In the genomic region with DNA sequence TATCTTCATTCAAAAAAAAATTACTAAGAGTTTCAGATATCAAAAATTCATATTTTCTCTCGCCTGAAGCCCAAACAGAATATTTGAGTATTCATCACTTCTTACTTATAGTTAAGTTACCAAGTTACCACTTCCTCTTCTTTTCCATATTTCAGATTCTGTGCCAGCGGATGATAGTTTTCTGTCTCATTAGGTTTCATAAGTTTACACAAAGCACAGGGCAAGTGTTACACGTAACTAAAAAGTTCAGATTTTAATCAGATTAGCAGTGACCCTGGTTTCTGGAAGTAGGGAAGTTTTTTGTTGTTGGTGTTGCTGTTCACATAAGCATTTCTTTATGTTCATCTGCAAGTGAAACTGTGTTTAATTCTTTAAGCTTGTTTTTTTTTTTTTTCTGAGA, we compare ENCODE assay signal across 14 cellular contexts. TPM values are rescaled to one million over a fixed set of nuclear protein-coding genes. Genes with fewer than 3 reads are reported as not detected.
DNase-seq lines count a peak whose midpoint lies in the region; ATAC-seq, FAIRE-seq and TF ChIP-seq lines count a peak whose summit lies in the region.
"Had no signal": no experiment of that assay in that cellular context is flagged by ENCODE, and none has a peak within 500 bp of the region (broad histone marks: within the 10 kb centered on the region; RNA-seq: fewer than 3 reads in every experiment).

No MANE protein-coding gene starts in this region.

- H3K9me3 ChIP-seq in OCI-LY3 (ENCODE audit: insufficient read depth, low read length), result no peaks in the 10 kb centered on the region
- H3K9me3 ChIP-seq: mucosa of descending colon, SK-N-SH, upper lobe of left lung had no signal

- H3K4me1 ChIP-seq in OCI-LY3 (ENCODE audit: low read length), result peaks cover 62% of the 10 kb centered on the region

- no peak overlapping the region for H2AFZ ChIP-seq in OCI-LY3 (ENCODE audit: low read depth, low read length)
- H2AFZ ChIP-seq: GM23248 had no signal

- DNase-seq in head of caudate nucleus (no peak), Right ventricle myocardium superior (no peak)
- DNase-seq: GM23248, mucosa of descending colon, right cardiac atrium, SK-N-SH, upper lobe of left lung had no signal

- no peaks in the 10 kb centered on the region for H3K27me3 ChIP-seq in OCI-LY3 (ENCODE audit: low read depth, low read length)
- H3K27me3 ChIP-seq: upper lobe of left lung had no signal

- H3K27ac ChIP-seq in OCI-LY3 (ENCODE audit: low read length), result no peak overlapping the region
- H3K27ac ChIP-seq: GM23248, upper lobe of left lung had no signal

- FAIRE-seq in G401.6 (lab: Jason Lieb, UNC) (peak; percentile 3), islet of Langerhans (lab: Jason Lieb, UNC) (peak; percentile 9)
- FAIRE-seq: K562 had no signal

- H3K9ac ChIP-seq in OCI-LY3 (ENCODE audit: low read length), result no peak overlapping the region; the same call in 1 of the 2 replicates
- H3K9ac ChIP-seq: GM23248, SK-N-SH had no signal

- H4K20me1 ChIP-seq in OCI-LY3 (ENCODE audit: insufficient read depth, low read length), result peaks cover 91% of the 10 kb centered on the region

- intact Hi-C loops in head of caudate nucleus (cut with DNase I) (no loop called here), Right ventricle myocardium superior (cut with DNase I) (no loop called here)

- no peak for TF ChIP-seq CTCF in OCI-LY3 (IDR thresholded peaks at IDR 0.05; ENCODE audit: low read depth, low read length)

- peaks cover 100% of the 10 kb centered on the region for H3K79me2 ChIP-seq in OCI-LY3 (ENCODE audit: low read length)

- peaks cover 7% of the 10 kb centered on the region for H3K36me3 ChIP-seq in OCI-LY3 (replicated peaks; ENCODE audit: low read depth, low read length)
- H3K36me3 ChIP-seq: upper lobe of left lung had no signal

- H3K4me2 ChIP-seq in OCI-LY3 (ENCODE audit: low read length), result peak overlapping the region; percentile 67
- H3K4me2 ChIP-seq: SK-N-SH had no signal

- peak overlapping the region; percentile 35 for H3K4me3 ChIP-seq in OCI-LY3 (ENCODE audit: low read length)
- H3K4me3 ChIP-seq: GM23248, K562, mucosa of descending colon, upper lobe of left lung had no signal

- ATAC-seq in GM21447 (IDR thresholded peaks at IDR 0.05; ENCODE audit: unreplicated experiment), result peak; percentile 45
- ATAC-seq in HG03439 (IDR thresholded peaks at IDR 0.05; ENCODE audit: unreplicated experiment), result no peak
- ATAC-seq in HG02623 (IDR thresholded peaks at IDR 0.05; ENCODE audit: unreplicated experiment), result no peak
- no peak for ATAC-seq in Right ventricle myocardium superior (ENCODE audit: poor library complexity)
- ATAC-seq: K562, mucosa of descending colon, right cardiac atrium had no signal

RNA-seq across cellular contexts. Expression of gene AFTPH, which starts 10.2 kb away (rescaled TPM):
- 12.3 TPM for total RNA-seq in Right ventricle myocardium superior
